2 cellular contexts compared by ENCODE assay signal in genomic region chr1:207073906-207074820, GRCh38.
A peak's percentile ranks its signal among the peaks of the same experiment; 100 is the strongest.
TF ChIP-seq lines count a peak whose summit lies in the region.

No MANE protein-coding gene starts in this region.

TF ChIP-seq in Ishikawa, 13 proteins besides CTCF, POLR2A, EP300 and RAD21:
- TF ChIP-seq CEBPB (IDR thresholded peaks at IDR 0.05) (no peak), REST (IDR thresholded peaks at IDR 0.05; ENCODE audit: low read depth) (peak; percentile 51; the same call in 1 of the 2 replicates)
TF ChIP-seq in Ishikawa: peak in this region for 1.

TF ChIP-seq in GM23338, 12 proteins besides CTCF, POLR2A, EP300 and RAD21:
- TF ChIP-seq ZNF462 (CRISPR knock-in tag; IDR thresholded peaks at IDR 0.05) (no peak), EZH2phosphoT487 (IDR thresholded peaks at IDR 0.05; ENCODE audit: unreplicated experiment) (no peak), NANOG (IDR thresholded peaks at IDR 0.05; ENCODE audit: borderline replicate concordance) (no peak), STAT1 (IDR thresholded peaks at IDR 0.05; ENCODE audit: unreplicated experiment) (no peak), JUNB (IDR thresholded peaks at IDR 0.05; ENCODE audit: unreplicated experiment) (no peak), EZH2 (IDR thresholded peaks at IDR 0.05; ENCODE audit: low read depth, unreplicated experiment) (no peak), ETS1 (IDR thresholded peaks at IDR 0.05) (no peak), REST (IDR thresholded peaks at IDR 0.05; ENCODE audit: unreplicated experiment) (no peak), CREB1 (CRISPR knock-in tag; IDR thresholded peaks at IDR 0.05; ENCODE audit: low read depth) (no peak), POLR2AphosphoS5 (IDR thresholded peaks at IDR 0.05; ENCODE audit: low read depth) (no peak), ZNF114 (CRISPR knock-in tag; IDR thresholded peaks at IDR 0.05) (no peak), ZNF331 (CRISPR knock-in tag; IDR thresholded peaks at IDR 0.05; ENCODE audit: low read depth) (no peak)
